ENCODE assay signal across 8 cellular contexts in the genomic region with DNA sequence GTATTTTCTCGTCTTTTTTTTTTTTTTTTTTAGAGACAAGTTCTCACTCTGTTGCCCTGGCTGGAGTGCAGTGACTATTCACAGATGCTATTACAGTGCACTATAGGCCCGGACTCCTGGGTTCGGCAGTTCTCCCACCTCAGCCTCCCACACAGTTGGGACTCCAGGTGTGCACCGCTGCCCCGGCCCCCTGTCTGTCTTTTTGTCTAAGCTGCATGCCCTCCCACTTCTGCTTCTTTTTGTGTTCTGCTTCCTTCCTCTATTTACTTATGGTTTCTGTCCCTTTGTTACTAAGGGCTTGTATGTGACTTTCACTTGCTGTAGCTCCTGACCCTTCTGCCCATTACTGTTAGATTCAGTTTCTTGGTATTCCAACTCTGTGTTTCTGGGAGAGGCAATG. TPM values are rescaled to one million over a fixed set of nuclear protein-coding genes. Genes with fewer than 3 reads are reported as not detected.
DNase-seq lines count a peak whose midpoint lies in the region; ATAC-seq and TF ChIP-seq lines count a peak whose summit lies in the region.

No MANE protein-coding gene starts in this region.

- TF ChIP-seq CTCF in activated B cell treated with CpG ODN at 0.5 μM for 24 hours (IDR thresholded peaks at IDR 0.05) (no peak), stomach (IDR thresholded peaks at IDR 0.05) (no peak)

- no peaks in the 10 kb centered on the region for H3K27me3 Mint-ChIP-seq in activated CD8-positive, alpha-beta memory T cell treated with anti-CD3 and anti-CD28 coated beads, Interleukin-2, amount 10 ng/mL, durations not matched to agents 7 days and 5 days
- H3K27me3 Mint-ChIP-seq in activated B cell treated with CpG ODN at 0.5 μM for 24 hours, result no peaks in the 10 kb centered on the region

- no peak for DNase-seq in activated CD8-positive, alpha-beta memory T cell treated with anti-CD3 and anti-CD28 coated beads, Interleukin-2, amount 10 ng/mL, durations not matched to agents 7 days and 5 days
- no peak for DNase-seq in activated CD8-positive, alpha-beta memory T cell treated with anti-CD3 and anti-CD28 coated beads, Interleukin-2, amount 50 U/mL, for 4 hours
- peak; percentile 42 for DNase-seq in activated B cell treated with CpG ODN at 0.5 μM for 24 hours
- no peak for DNase-seq in stomach
- DNase-seq in foreskin melanocyte, result no peak
- DNase-seq in ACHN, result no peak
- DNase-seq in activated gamma-delta T cell treated with Interleukin-2 at 50 U/mL for 16 hours, result no peak

- peak overlapping the region in 3 of 5 donors; percentile 24 to 63 (median 55) for H3K27ac ChIP-seq in stomach

- peak; percentile 21 for ATAC-seq in activated CD8-positive, alpha-beta memory T cell treated with anti-CD3 and anti-CD28 coated beads, Interleukin-2, amount 10 ng/mL, durations not matched to agents 7 days and 5 days
- ATAC-seq in HG03066 (IDR thresholded peaks at IDR 0.05; ENCODE audit: low read depth, unreplicated experiment), result peak; percentile 55
- peak; percentile 50 for ATAC-seq in activated B cell treated with CpG ODN at 0.5 μM for 24 hours (ENCODE audit: low read depth)

- H3K4me1 ChIP-seq in stomach, result peaks cover 19 to 57% (median 30%) of the 10 kb centered on the region in 4 donors

- 44 to 68% (median 53%) methylated on average over 5 of the region's 5 CpGs for WGBS in stomach, 5 donors

- CTCF ChIA-PET in activated CD8-positive, alpha-beta memory T cell treated with anti-CD3 and anti-CD28 coated beads, Interleukin-2, amount 10 ng/mL, durations not matched to agents 7 days and 5 days (lab: Charles Lee), result interaction anchor here (0.9 to 10.9 kb wide), 12 partner anchors 8 to 236 kb away, joined by 3 to 200 read pairs (median 6); partner anchors contain the start of genes PRMT7, SLC7A6 and SLC7A6OS
- CTCF ChIA-PET in activated B cell treated with CpG ODN at 0.5 μM for 24 hours (lab: Charles Lee), result interaction anchor here (1.0 to 11.0 kb wide), 4 partner anchors 11 to 44 kb away, joined by 3 to 166 read pairs (median 10); partner anchors contain the start of gene SLC7A6

- in situ Hi-C loops in ACHN (cut with HindIII; ENCODE audit: low pct_ligation_motif_present, low pct_unique_long_range_greater_than_20kb, low sequenced_read_pairs), result no loop called here

- POLR2A ChIA-PET in activated B cell treated with CpG ODN at 0.5 μM for 24 hours (lab: Charles Lee), result interaction anchor here (0.6 to 4.7 kb wide), 11 partner anchors 9 to 456 kb away, joined by 3 to 61 read pairs (median 7); partner anchors contain the start of genes DDX28, DUS2, PLA2G15 and PRMT7

- H3K9me3 Mint-ChIP-seq in activated CD8-positive, alpha-beta memory T cell treated with anti-CD3 and anti-CD28 coated beads, Interleukin-2, amount 10 ng/mL, durations not matched to agents 7 days and 5 days (ENCODE audit: low read depth), result no peaks in the 10 kb centered on the region
- no peaks in the 10 kb centered on the region for H3K9me3 Mint-ChIP-seq in activated B cell treated with CpG ODN at 0.5 μM for 24 hours

- peak overlapping the region; percentile 54 for H3K4me3 Mint-ChIP-seq in activated CD8-positive, alpha-beta memory T cell treated with anti-CD3 and anti-CD28 coated beads, Interleukin-2, amount 10 ng/mL, durations not matched to agents 7 days and 5 days
- peak overlapping the region; percentile 76 for H3K4me3 Mint-ChIP-seq in activated B cell treated with CpG ODN at 0.5 μM for 24 hours

- no peaks in the 10 kb centered on the region for H3K9me3 ChIP-seq in stomach

- TF ChIP-seq POLR2A in stomach (IDR thresholded peaks at IDR 0.05), result no peak

- no peak for TF ChIP-seq EP300 in stomach (IDR thresholded peaks at IDR 0.05)

- peak overlapping the region; percentile 87 for H3K27ac Mint-ChIP-seq in activated CD8-positive, alpha-beta memory T cell treated with anti-CD3 and anti-CD28 coated beads, Interleukin-2, amount 10 ng/mL, durations not matched to agents 7 days and 5 days
- peak overlapping the region; percentile 86 for H3K27ac Mint-ChIP-seq in activated B cell treated with CpG ODN at 0.5 μM for 24 hours

- H3K36me3 Mint-ChIP-seq in activated CD8-positive, alpha-beta memory T cell treated with anti-CD3 and anti-CD28 coated beads, Interleukin-2, amount 10 ng/mL, durations not matched to agents 7 days and 5 days, result peaks cover 48% of the 10 kb centered on the region
- peaks cover 48% of the 10 kb centered on the region for H3K36me3 Mint-ChIP-seq in activated B cell treated with CpG ODN at 0.5 μM for 24 hours (ENCODE audit: low read depth)

- no peaks in the 10 kb centered on the region for H3K27me3 ChIP-seq in stomach

- peaks cover 83% of the 10 kb centered on the region for H3K4me1 Mint-ChIP-seq in activated CD8-positive, alpha-beta memory T cell treated with anti-CD3 and anti-CD28 coated beads, Interleukin-2, amount 10 ng/mL, durations not matched to agents 7 days and 5 days
- H3K4me1 Mint-ChIP-seq in activated B cell treated with CpG ODN at 0.5 μM for 24 hours, result peaks cover 92% of the 10 kb centered on the region

- intact Hi-C loops in activated B cell treated with CpG ODN at 0.5 μM for 24 hours (cut with micrococcal nuclease) (loop anchor here (1.0 to 5.0 kb wide), 3 partner anchors 10 to 902 kb away; partner anchors contain the start of genes SLC7A6OS and SNTB2), stomach (cut with DNase I; ENCODE audit: low total_unique reads) (no loop called here)

- no peak overlapping the region for H3K4me3 ChIP-seq in stomach

- H3K36me3 ChIP-seq in stomach, result peaks cover 0 to 46% (median 30%) of the 10 kb centered on the region in 4 donors

RNA-seq across cellular contexts. Expression of gene SLC7A6, which starts 20.5 kb away (rescaled TPM):
- 10 to 100 TPM; 73.3 to 99.5 TPM for total RNA-seq in activated CD8-positive, alpha-beta memory T cell treated with anti-CD3 and anti-CD28 coated beads, Interleukin-2, amount 10 ng/mL, durations not matched to agents 7 days and 5 days
- total RNA-seq in activated B cell treated with CpG ODN at 0.5 μM for 24 hours (52.5 and 54.1 TPM in 2 replicates), stomach (10 to 100 TPM; 11.9 to 66.1 (median 17.2) TPM)
- 1 to 10 TPM; 2.9 to 6.0 (median 4.2) TPM for polyA plus RNA-seq in stomach

RNA-seq across cellular contexts. Expression of gene SLC7A6OS, which starts 25.9 kb away (rescaled TPM):
- total RNA-seq in activated CD8-positive, alpha-beta memory T cell treated with anti-CD3 and anti-CD28 coated beads, Interleukin-2, amount 10 ng/mL, durations not matched to agents 7 days and 5 days, result 10 to 100 TPM; 29.8 to 30.8 TPM
- total RNA-seq in activated B cell treated with CpG ODN at 0.5 μM for 24 hours, result 34.8 and 42.0 TPM in 2 replicates
- 10 to 100 TPM; 12.3 to 41.4 (median 16.7) TPM for total RNA-seq in stomach
- 1 to 10 TPM; 4.7 to 5.7 (median 5.7) TPM for polyA plus RNA-seq in stomach

RNA-seq across cellular contexts. Expression of gene PRMT7, which starts 26.0 kb away (rescaled TPM):
- 10 to 100 TPM; 60.9 to 73.9 TPM for total RNA-seq in activated CD8-positive, alpha-beta memory T cell treated with anti-CD3 and anti-CD28 coated beads, Interleukin-2, amount 10 ng/mL, durations not matched to agents 7 days and 5 days
- total RNA-seq in activated B cell treated with CpG ODN at 0.5 μM for 24 hours (41.8 and 50.3 TPM in 2 replicates), stomach (10 to 100 TPM; 24.9 to 88.8 (median 48.3) TPM)
- 10 to 100 TPM; 22.4 to 30.2 (median 28.6) TPM for polyA plus RNA-seq in stomach

RNA-seq across cellular contexts. Expression of gene PLA2G15, which starts 39.7 kb away (rescaled TPM):
- total RNA-seq in activated CD8-positive, alpha-beta memory T cell treated with anti-CD3 and anti-CD28 coated beads, Interleukin-2, amount 10 ng/mL, durations not matched to agents 7 days and 5 days, result 1 to 10 TPM; 8.4 to 9.3 TPM
- total RNA-seq in activated B cell treated with CpG ODN at 0.5 μM for 24 hours, result 5.7 and 8.6 TPM in 2 replicates
- total RNA-seq in stomach, result 10 to 100 TPM in 2 of 5 donors, 1 to 10 TPM in 3; 3.5 to 16.5 (median 9.8) TPM
- polyA plus RNA-seq in stomach, result 1 to 10 TPM; 4.4 to 6.0 (median 5.8) TPM

RNA-seq across cellular contexts. Expression of gene ESRP2, which starts 48.9 kb away (rescaled TPM):
- not detected for total RNA-seq in activated CD8-positive, alpha-beta memory T cell treated with anti-CD3 and anti-CD28 coated beads, Interleukin-2, amount 10 ng/mL, durations not matched to agents 7 days and 5 days
- 0.10 and 0.40 TPM in 2 replicates for total RNA-seq in activated B cell treated with CpG ODN at 0.5 μM for 24 hours
- 100 to 1,000 TPM in 1 of 5 donors, 10 to 100 TPM in 4; 19.8 to 184 (median 76.3) TPM for total RNA-seq in stomach
- 10 to 100 TPM; 21.5 to 36.9 (median 31.2) TPM for polyA plus RNA-seq in stomach
